ENCODE assay signal across 8 cellular contexts in genomic region chr1:153671623-153672353, GRCh38. TPM values are rescaled to one million over a fixed set of nuclear protein-coding genes. Genes with fewer than 3 reads are reported as not detected.
DNase-seq lines count a peak whose midpoint lies in the region; ATAC-seq and TF ChIP-seq lines count a peak whose summit lies in the region.
"Not testable (repeated sequence)": the region's sequence is repeated elsewhere in the genome, so short reads cannot be mapped to it uniquely, and the experiment has no call there.

No MANE protein-coding gene starts in this region.

- H3K36me3 ChIP-seq in esophagus (ENCODE audit: control insufficient read depth in 2 of 2, insufficient read depth in 2 of 2, low read length in 1 of 2): peaks cover 6 to 10% of the 10 kb centered on the region in 2 donors
- H3K36me3 ChIP-seq in muscle layer of duodenum (ENCODE audit: control insufficient read depth in 1 of 2, insufficient read depth in 2 of 2, low read length in 2 of 2): peaks cover 17 to 24% of the 10 kb centered on the region in 2 donors

- not testable (repeated sequence) for H3K4me3 Mint-ChIP-seq in stimulated activated effector memory CD8-positive, alpha-beta T cell treated with anti-CD3 and anti-CD28 coated beads, Interleukin-12 subunit alpha, Interleukin-12 subunit beta, amount 100 ng/mL, for 72 hours

- WGBS in esophagus, 2 donors: 7 to 10% methylated on average over 28 of the region's 28 CpGs

- H3K4me1 ChIP-seq in esophagus (ENCODE audit: control insufficient read depth in 2 of 2, insufficient read depth in 2 of 2, low read length in 1 of 2): not testable (repeated sequence)
- H3K4me1 ChIP-seq in muscle layer of duodenum (ENCODE audit: control insufficient read depth in 1 of 2, insufficient read depth in 2 of 2, low read length in 2 of 2): peaks cover 4 to 23% of the 10 kb centered on the region in 2 donors

- not testable (repeated sequence) for H3K27ac Mint-ChIP-seq in stimulated activated effector memory CD8-positive, alpha-beta T cell treated with anti-CD3 and anti-CD28 coated beads, Interleukin-12 subunit alpha, Interleukin-12 subunit beta, amount 100 ng/mL, for 72 hours

- H3K9me3 ChIP-seq in esophagus (ENCODE audit: control insufficient read depth in 2 of 2, insufficient read depth in 1 of 2, low read depth in 1 of 2, low read length in 1 of 2); muscle layer of duodenum (ENCODE audit: control insufficient read depth in 1 of 2, low read length in 2 of 2): not testable (repeated sequence)

- H3K9me3 Mint-ChIP-seq in stimulated activated effector memory CD8-positive, alpha-beta T cell treated with anti-CD3 and anti-CD28 coated beads, Interleukin-12 subunit alpha, Interleukin-12 subunit beta, amount 100 ng/mL, for 72 hours: not testable (repeated sequence)

- H3K36me3 Mint-ChIP-seq in stimulated activated effector memory CD8-positive, alpha-beta T cell treated with anti-CD3 and anti-CD28 coated beads, Interleukin-12 subunit alpha, Interleukin-12 subunit beta, amount 100 ng/mL, for 72 hours: not testable (repeated sequence)

- DNase-seq in D341Med (ENCODE audit: low spot score) (peak; percentile 27), SHP77 (lab: John Stamatoyannopoulos, UW) (peak; percentile 67 to 70)
- DNase-seq in LNCaP clone FGC (ENCODE audit: low read depth): not testable (repeated sequence)
- DNase-seq in activated T-cell treated with anti-CD3 and anti-CD28 coated beads, Interleukin-2, amount 50 U/mL, for 48 hours: peak; percentile 77 to 81
- peak; percentile 27 to 81 for DNase-seq in stimulated activated effector memory CD8-positive, alpha-beta T cell treated with anti-CD3 and anti-CD28 coated beads, Interleukin-12 subunit alpha, Interleukin-12 subunit beta, amount 100 ng/mL, for 72 hours (ENCODE audit: low spot score in 2 of 2)

- H3K4me3 ChIP-seq in LNCaP clone FGC (ENCODE audit: low read depth, low read length) (peak overlapping the region; percentile 63), esophagus (ENCODE audit: low read depth in 1 of 2, low read length in 2 of 2) (peak overlapping the region; percentile 12 to 40), muscle layer of duodenum (ENCODE audit: low read depth in 1 of 2, low read length in 2 of 2) (peak overlapping the region; percentile 88 to 97)

- 0 out of 2 replicates have a peak, but pooled peaks have one; percentile 7 for TF ChIP-seq CTCF in LNCaP clone FGC (IDR thresholded peaks at IDR 0.05; ENCODE audit: control insufficient read depth, extremely low read depth, insufficient read depth)

- peak overlapping the region; percentile 46 to 88 for H3K27ac ChIP-seq in esophagus (ENCODE audit: low read depth in 2 of 2, low read length in 1 of 2)
- H3K27ac ChIP-seq in muscle layer of duodenum (ENCODE audit: low read length): peak overlapping the region; percentile 94

- ATAC-seq in GM21825 (IDR thresholded peaks at IDR 0.05; ENCODE audit: unreplicated experiment): peak; percentile 12
- peak; percentile 47 for ATAC-seq in stimulated activated effector memory CD8-positive, alpha-beta T cell treated with anti-CD3 and anti-CD28 coated beads, Interleukin-12 subunit alpha, Interleukin-12 subunit beta, amount 100 ng/mL, for 72 hours

- H3K4me1 Mint-ChIP-seq in stimulated activated effector memory CD8-positive, alpha-beta T cell treated with anti-CD3 and anti-CD28 coated beads, Interleukin-12 subunit alpha, Interleukin-12 subunit beta, amount 100 ng/mL, for 72 hours: peaks cover 11% of the 10 kb centered on the region

- H3K27me3 ChIP-seq in esophagus (ENCODE audit: control insufficient read depth in 1 of 2, insufficient read depth in 2 of 2, low read length in 2 of 2); muscle layer of duodenum (ENCODE audit: low read depth, low read length): not testable (repeated sequence)

RNA-seq across cellular contexts. Expression of gene ILF2, which starts 1.0 kb away (rescaled TPM):
- 10 to 100 TPM; 22.5 to 99.9 TPM for polyA plus RNA-seq in esophagus

RNA-seq across cellular contexts. Expression of gene NPR1, which starts 6.7 kb away (rescaled TPM):
- polyA plus RNA-seq in esophagus: 1 to 10 TPM; 2.2 to 3.6 TPM

RNA-seq across cellular contexts. Expression of gene SNAPIN, which starts 13.3 kb away (rescaled TPM):
- 10 to 100 TPM; 20.0 to 35.3 TPM for polyA plus RNA-seq in esophagus

RNA-seq across cellular contexts. Expression of gene CHTOP, which starts 37.9 kb away (rescaled TPM):
- polyA plus RNA-seq in esophagus: 10 to 100 TPM; 41.6 to 45.5 TPM

RNA-seq across cellular contexts. Expression of gene S100A1, which starts 43.6 kb away (rescaled TPM):
- polyA plus RNA-seq in esophagus: 1 to 10 TPM in 1 of 2 donors, under 1 TPM in 1; 0.93 to 2.3 TPM

Comparison
In these comparisons a context has a peak if more than half of its experiments do, and no peak if none do; other contexts are left out.
1. H3K4me3 ChIP-seq: peak in every context shown above with its lines; median percentile 92 in muscle layer of duodenum; 63 in LNCaP clone FGC; 26 in esophagus.